ENCODE assay signal across 10 cellular contexts in genomic region chr3:15324335-15324734, GRCh38. TPM values are rescaled to one million over a fixed set of nuclear protein-coding genes. Genes with fewer than 3 reads are reported as not detected.
A peak's percentile ranks its signal among the peaks of the same experiment; 100 is the strongest.
DNase-seq lines count a peak whose midpoint lies in the region; ATAC-seq and TF ChIP-seq lines count a peak whose summit lies in the region.
"Had no signal": no experiment of that assay in that cellular context is flagged by ENCODE, and none has a peak within 500 bp of the region (broad histone marks: within the 10 kb centered on the region; RNA-seq: fewer than 3 reads in every experiment).

No MANE protein-coding gene starts in this region.

- H3K36me3 ChIP-seq in Loucy (ENCODE audit: insufficient read depth, low read length) (no peaks in the 10 kb centered on the region), left lung (peaks cover 0 to 21% of the 10 kb centered on the region in 2 donors), subcutaneous abdominal adipose tissue (ENCODE audit: control insufficient read depth in 5 of 5, insufficient read depth in 5 of 5, low read length in 5 of 5) (peaks cover 2 to 22% (median 10%) of the 10 kb centered on the region in 5 donors)

- no peaks in the 10 kb centered on the region for H3K27me3 ChIP-seq in Loucy (ENCODE audit: insufficient read depth, low read length, poor library complexity, severe bottlenecking)
- H3K27me3 ChIP-seq in left lung, result no peaks in the 10 kb centered on the region
- H3K27me3 ChIP-seq in subcutaneous abdominal adipose tissue (ENCODE audit: control insufficient read depth in 5 of 5, insufficient read depth in 4 of 5, low read length in 5 of 5), result no peaks in the 10 kb centered on the region

- TF ChIP-seq CTCF in Loucy (conservative IDR thresholded peaks at IDR 0.05; ENCODE audit: low read length) (no peak), chondrocyte (IDR thresholded peaks at IDR 0.05) (no peak), left lung (IDR thresholded peaks at IDR 0.05) (no peak)

- H4K20me1 ChIP-seq in Loucy (ENCODE audit: insufficient read depth, low read length, poor library complexity, severe bottlenecking), result no peaks in the 10 kb centered on the region

- H3K27ac ChIP-seq in left lung (peak overlapping the region in 1 of 2 donors; percentile 49), subcutaneous abdominal adipose tissue (ENCODE audit: low read depth, low read length) (peak overlapping the region; percentile 88)

- H3K79me2 ChIP-seq in Loucy (ENCODE audit: insufficient read depth, low read length), result peaks cover 69% of the 10 kb centered on the region

- DNase-seq in chondrocyte (ENCODE audit: low spot score) (no peak), left lung (no peak), immature natural killer cell (no peak), activated gamma-delta T cell (lab: John Stamatoyannopoulos, UW) (no peak)
- DNase-seq: NCI-H2081 had no signal

- H3K36me3 Mint-ChIP-seq in chondrocyte (ENCODE audit: low read depth) (peaks cover 2% of the 10 kb centered on the region), immature natural killer cell (peaks cover 6 to 24% (median 12%) of the 10 kb centered on the region in 3 donors)

- intact Hi-C loops in left lung (cut with DNase I), result no loop called here

- no peaks in the 10 kb centered on the region for H3K9me3 Mint-ChIP-seq in chondrocyte (ENCODE audit: low read depth)
- H3K9me3 Mint-ChIP-seq in immature natural killer cell, result no peaks in the 10 kb centered on the region
- H3K9me3 Mint-ChIP-seq: stimulated activated naive CD8-positive, alpha-beta T cell treated with anti-CD3 and anti-CD28 coated beads, Interleukin-15, Interleukin-2, amounts not matched to agents 100 ng/mL and 50 ng/mL, for 24 hours had no signal

- H3K4me3 ChIP-seq in Loucy (ENCODE audit: low read length, poor library complexity, severe bottlenecking) (no peak overlapping the region), left lung (no peak overlapping the region), subcutaneous abdominal adipose tissue (ENCODE audit: low read depth in 1 of 5, low read length in 5 of 5) (no peak overlapping the region)

- H3K4me1 Mint-ChIP-seq in chondrocyte (ENCODE audit: low read depth), result peaks cover 55% of the 10 kb centered on the region
- H3K4me1 Mint-ChIP-seq in immature natural killer cell, result peaks cover 50 to 66% of the 10 kb centered on the region in 2 donors

- H3K27me3 Mint-ChIP-seq in chondrocyte (ENCODE audit: low read depth), result no peaks in the 10 kb centered on the region
- peaks cover 0 to 2% (median 0%) of the 10 kb centered on the region in 3 donors for H3K27me3 Mint-ChIP-seq in immature natural killer cell (ENCODE audit: low read depth in 3 of 3)
- H3K27me3 Mint-ChIP-seq: stimulated activated naive CD8-positive, alpha-beta T cell treated with anti-CD3 and anti-CD28 coated beads, Interleukin-15, Interleukin-2, amounts not matched to agents 100 ng/mL and 50 ng/mL, for 24 hours had no signal

- H2AFZ ChIP-seq in Loucy (ENCODE audit: low read length), result no peak overlapping the region

- H3K9ac ChIP-seq in Loucy (ENCODE audit: low read depth, low read length, poor library complexity, severe bottlenecking) (peak overlapping the region; percentile 70), subcutaneous abdominal adipose tissue (ENCODE audit: low read length in 5 of 5) (peak overlapping the region in 1 of 5 donors; percentile 9)

- H3K4me3 Mint-ChIP-seq in chondrocyte (ENCODE audit: unreplicated experiment), result no peak overlapping the region
- no peak overlapping the region for H3K4me3 Mint-ChIP-seq in immature natural killer cell
- H3K4me3 Mint-ChIP-seq: stimulated activated naive CD8-positive, alpha-beta T cell treated with anti-CD3 and anti-CD28 coated beads, Interleukin-15, Interleukin-2, amounts not matched to agents 100 ng/mL and 50 ng/mL, for 24 hours had no signal

- H3K4me2 ChIP-seq in Loucy (ENCODE audit: low read depth, low read length, poor library complexity, severe bottlenecking), result peak overlapping the region; percentile 84

- ATAC-seq in left lung (peak; percentile 12), HG02885 (IDR thresholded peaks at IDR 0.05; ENCODE audit: poor library complexity, unreplicated experiment) (no peak), HG03095 (IDR thresholded peaks at IDR 0.05; ENCODE audit: unreplicated experiment) (no peak)

- H3K27ac Mint-ChIP-seq in chondrocyte (ENCODE audit: unreplicated experiment) (peak overlapping the region; percentile 63), immature natural killer cell (no peak overlapping the region)
- H3K27ac Mint-ChIP-seq: stimulated activated naive CD8-positive, alpha-beta T cell treated with anti-CD3 and anti-CD28 coated beads, Interleukin-15, Interleukin-2, amounts not matched to agents 100 ng/mL and 50 ng/mL, for 24 hours had no signal

- H3K4me1 ChIP-seq in Loucy (ENCODE audit: insufficient read depth, low read length, poor library complexity, severe bottlenecking) (peaks cover 80% of the 10 kb centered on the region), left lung (peaks cover 33 to 90% of the 10 kb centered on the region in 2 donors), subcutaneous abdominal adipose tissue (ENCODE audit: control insufficient read depth in 5 of 5, insufficient read depth in 5 of 5, low read length in 5 of 5) (peaks cover 34 to 89% (median 87%) of the 10 kb centered on the region in 5 donors)

- peaks cover 20% of the 10 kb centered on the region for H3F3A ChIP-seq in Loucy (ENCODE audit: low read depth)

- H3K9me3 ChIP-seq in Loucy (ENCODE audit: insufficient read depth, low read depth, low read length), result no peaks in the 10 kb centered on the region
- H3K9me3 ChIP-seq in left lung, result no peaks in the 10 kb centered on the region
- H3K9me3 ChIP-seq in subcutaneous abdominal adipose tissue (ENCODE audit: control insufficient read depth in 5 of 5, low read length in 5 of 5), result no peaks in the 10 kb centered on the region

- no peaks in the 10 kb centered on the region for H3K9me2 ChIP-seq in Loucy (replicated peaks; ENCODE audit: low read depth, low read length)

RNA-seq across cellular contexts. Expression of gene SH3BP5, which starts 8.1 kb away (rescaled TPM):
- total RNA-seq in chondrocyte (12.2 to 13.5 TPM (median 13.3 TPM) in 3 replicates), left lung (10 to 100 TPM; 53.3 to 62.2 TPM)
- 100 to 1,000 TPM in 1 of 3 donors, 10 to 100 TPM in 2; 52.1 to 160 (median 67.4) TPM for polyA plus RNA-seq in immature natural killer cell
